17 cellular contexts compared by ENCODE assay signal in the genomic region with DNA sequence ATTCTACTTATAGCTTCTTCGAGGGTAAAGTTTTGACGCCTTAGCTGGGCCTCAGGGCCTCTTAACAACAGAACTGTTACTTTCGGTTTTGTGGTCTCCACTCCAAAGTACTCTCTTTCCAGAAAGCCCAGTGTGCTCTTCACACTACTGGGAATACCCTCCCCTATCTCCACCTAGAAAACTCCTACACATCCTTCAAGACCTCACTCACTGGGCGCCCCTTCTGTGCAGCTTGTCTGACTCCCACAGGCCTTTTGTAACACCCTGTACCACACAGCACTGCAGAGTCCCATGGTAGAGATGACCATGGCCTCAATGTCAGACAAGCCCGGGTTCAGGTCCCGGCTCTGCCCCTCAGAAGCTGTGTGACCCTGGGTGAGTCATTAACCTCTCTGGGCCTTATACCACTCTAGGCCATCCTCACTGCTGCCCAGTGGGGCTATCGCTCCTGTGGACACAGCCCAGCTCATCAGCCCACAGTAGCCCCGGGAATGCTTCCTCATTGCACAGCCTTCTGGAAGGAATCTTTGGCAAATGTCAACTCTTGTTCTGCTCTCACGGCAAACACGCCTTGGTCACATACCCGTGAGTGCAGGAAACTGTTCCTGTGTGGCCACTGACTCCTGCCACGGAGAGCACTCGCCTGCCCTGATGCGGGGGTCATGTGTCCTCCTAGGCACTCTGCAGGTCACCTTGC. TPM values are rescaled to one million over a fixed set of nuclear protein-coding genes. Genes with fewer than 3 reads are reported as not detected.
"Had no signal": no experiment of that assay in that cellular context is flagged by ENCODE, and none has a peak within 500 bp of the region (broad histone marks: within the 10 kb centered on the region; RNA-seq: fewer than 3 reads in every experiment).

No MANE protein-coding gene starts in this region.

- H3K9me3 Mint-ChIP-seq: naive thymus-derived CD8-positive, alpha-beta T cell had no signal

- H3K9me3 ChIP-seq: heart left ventricle, mucosa of descending colon, pancreas, thyroid gland had no signal

- H3K4me1 ChIP-seq: pancreas, thyroid gland had no signal

- H3K27ac Mint-ChIP-seq: activated CD8-positive, alpha-beta memory T cell treated with anti-CD3 and anti-CD28 coated beads, Interleukin-2, amount 10 ng/mL, durations not matched to agents 7 days and 5 days had no signal

- H3K4me3 ChIP-seq: heart left ventricle, mucosa of descending colon, pancreas, thyroid gland had no signal

- ATAC-seq: activated CD8-positive, alpha-beta memory T cell treated with anti-CD3 and anti-CD28 coated beads, Interleukin-2, amount 10 ng/mL, durations not matched to agents 7 days and 5 days; left colon; mucosa of descending colon; naive thymus-derived CD8-positive, alpha-beta T cell; pancreas had no signal

- H3K36me3 Mint-ChIP-seq: activated CD8-positive, alpha-beta memory T cell treated with anti-CD3 and anti-CD28 coated beads, Interleukin-2, amount 10 ng/mL, durations not matched to agents 7 days and 5 days; naive thymus-derived CD8-positive, alpha-beta T cell had no signal

- H3K4me3 Mint-ChIP-seq: activated CD8-positive, alpha-beta memory T cell treated with anti-CD3 and anti-CD28 coated beads, Interleukin-2, amount 10 ng/mL, durations not matched to agents 7 days and 5 days; brain; naive thymus-derived CD8-positive, alpha-beta T cell had no signal

- DNase-seq: activated CD4-positive, alpha-beta T cell treated with anti-CD3 and anti-CD28 coated beads, Interleukin-2, amount 50 U/mL, for 48 hours; activated CD8-positive, alpha-beta memory T cell treated with anti-CD3 and anti-CD28 coated beads, Interleukin-2, amount 10 ng/mL, durations not matched to agents 7 days and 5 days; activated naive CD4-positive, alpha-beta T cell treated with anti-CD3 and anti-CD28 coated beads, Interleukin-2, amount 50 U/mL, for 16 hours; amniotic stem cell; cerebellar nuclear complex; foreskin melanocyte; left colon; mammary epithelial cell; SHP77 treated with DMSO at 0.1 percent for 48 hours; stimulated activated CD4-positive, alpha-beta T cell treated with anti-CD3 and anti-CD28 coated beads, Interleukin-4, amount 100 ng/mL, for 4 hours; T-helper 2 cell; thyroid gland had no signal

- H3K27me3 ChIP-seq: pancreas, thyroid gland had no signal

- H3K27ac ChIP-seq: pancreas, thyroid gland had no signal

- H3K36me3 ChIP-seq: heart left ventricle, pancreas, thyroid gland had no signal

RNA-seq across cellular contexts. Expression of a gene that starts 51.4 kb away (rescaled TPM):
- total RNA-seq: activated CD8-positive, alpha-beta memory T cell treated with anti-CD3 and anti-CD28 coated beads, Interleukin-2, amount 10 ng/mL, durations not matched to agents 7 days and 5 days; naive thymus-derived CD8-positive, alpha-beta T cell had no signal
